In the genomic region with DNA sequence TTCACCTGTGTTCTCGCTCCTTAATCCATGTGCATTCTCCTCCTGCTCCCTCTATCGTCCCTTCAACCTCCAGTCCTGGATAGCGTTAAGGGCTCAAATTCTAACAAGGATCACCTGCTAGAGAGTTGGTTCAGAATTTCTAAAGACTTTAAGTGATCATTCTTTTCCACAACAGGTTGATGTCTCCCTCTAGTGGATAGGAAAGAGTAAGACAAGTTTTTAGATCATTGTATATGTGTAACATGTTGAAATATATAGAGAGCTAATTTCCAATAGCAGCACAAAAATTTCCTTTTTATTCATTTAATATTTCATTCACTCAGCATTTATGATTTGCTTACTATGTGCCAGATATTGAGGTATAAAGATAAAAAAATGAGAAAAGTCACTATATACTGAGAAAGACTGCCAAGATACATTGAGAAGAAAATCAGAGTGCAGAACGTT, we compare ENCODE assay signal across 9 cellular contexts. TPM values are rescaled to one million over a fixed set of nuclear protein-coding genes. Genes with fewer than 3 reads are reported as not detected.
DNase-seq lines count a peak whose midpoint lies in the region; ATAC-seq and TF ChIP-seq lines count a peak whose summit lies in the region.
"Had no signal": no experiment of that assay in that cellular context is flagged by ENCODE, and none has a peak within 500 bp of the region (broad histone marks: within the 10 kb centered on the region; RNA-seq: fewer than 3 reads in every experiment).

No MANE protein-coding gene starts in this region.

- ATAC-seq in esophagus mucosa (peak; percentile 77), natural killer cell (peak; percentile 71 to 81 (median 76)), HG02981 (IDR thresholded peaks at IDR 0.05; ENCODE audit: unreplicated experiment) (no peak), HG02642 (IDR thresholded peaks at IDR 0.05; ENCODE audit: poor library complexity, unreplicated experiment) (no peak)

- no peaks in the 10 kb centered on the region for H3K9me3 Mint-ChIP-seq in natural killer cell
- H3K9me3 Mint-ChIP-seq: stimulated activated naive CD8-positive, alpha-beta T cell treated with anti-CD3 and anti-CD28 coated beads, Interleukin-15, Interleukin-2, amounts not matched to agents 100 ng/mL and 50 ng/mL, for 24 hours had no signal

- peaks cover 8 to 13% of the 10 kb centered on the region in 2 donors for H3K27me3 Mint-ChIP-seq in natural killer cell (ENCODE audit: low read depth in 2 of 2)

- DNase-seq in cardiac muscle cell (ENCODE audit: low read depth in 1 of 2, low spot score in 1 of 2): peak; percentile 72 to 76
- no peak for DNase-seq in cardiac septum (ENCODE audit: low spot score)
- peak; percentile 49 for DNase-seq in NCI-H1092 (lab: John Stamatoyannopoulos, UW)
- DNase-seq in SK-N-DZ (ENCODE audit: low spot score): peak; percentile 62
- DNase-seq in natural killer cell: no peak

- no peaks in the 10 kb centered on the region for H3K36me3 Mint-ChIP-seq in natural killer cell

- H3K27ac ChIP-seq in cardiac muscle cell: no peak overlapping the region

- H3K4me3 ChIP-seq in cardiac muscle cell: no peak overlapping the region

- intact Hi-C loops in cardiac septum (cut with DNase I) (no loop called here), natural killer cell (cut with micrococcal nuclease) (loop anchor here (2.0 to 10.0 kb wide), 3 partner anchors 156 to 919 kb away; no protein-coding TSS in a partner anchor)

- H3K27me3 ChIP-seq in cardiac muscle cell: no peaks in the 10 kb centered on the region

- H3K4me1 Mint-ChIP-seq in natural killer cell: peaks cover 0 to 5% of the 10 kb centered on the region in 2 donors

- no peak overlapping the region for H3K4me3 Mint-ChIP-seq in natural killer cell
- H3K4me3 Mint-ChIP-seq: stimulated activated naive CD8-positive, alpha-beta T cell treated with anti-CD3 and anti-CD28 coated beads, Interleukin-15, Interleukin-2, amounts not matched to agents 100 ng/mL and 50 ng/mL, for 24 hours had no signal

- no peak overlapping the region for H3K27ac Mint-ChIP-seq in natural killer cell
- H3K27ac Mint-ChIP-seq: stimulated activated naive CD8-positive, alpha-beta T cell treated with anti-CD3 and anti-CD28 coated beads, Interleukin-15, Interleukin-2, amounts not matched to agents 100 ng/mL and 50 ng/mL, for 24 hours had no signal

- H3K36me3 ChIP-seq in cardiac muscle cell: no peaks in the 10 kb centered on the region

- no peaks in the 10 kb centered on the region for H3K9me3 ChIP-seq in cardiac muscle cell (ENCODE audit: low read depth)

- H3K4me1 ChIP-seq in cardiac muscle cell (ENCODE audit: low read depth): no peaks in the 10 kb centered on the region

- TF ChIP-seq CTCF in cardiac muscle cell (IDR thresholded peaks at IDR 0.05; ENCODE audit: low read depth, low read length) (peak; percentile 72), natural killer cell (IDR thresholded peaks at IDR 0.05) (peak; percentile 88)

RNA-seq across cellular contexts. Expression of gene ESR2, which starts 9.3 kb away (rescaled TPM):
- total RNA-seq in cardiac muscle cell (0.86 and 1.0 TPM in 2 replicates), cardiac septum (0.38 TPM), esophagus mucosa (0.48 TPM), natural killer cell (under 1 TPM in 1 of 3 donors, not detected in 2; 0.53 TPM)
- polyA plus RNA-seq in cardiac muscle cell: 0.14 and 0.50 TPM in 2 replicates
- polyA plus RNA-seq in SK-N-DZ (2014; cell fraction: cytosol; rRNA removed): 0.64 and 1.3 TPM in 2 replicates
- 0.08 and 0.91 TPM in 2 replicates for polyA plus RNA-seq in SK-N-DZ (2014; cell fraction: nucleus; rRNA removed)

Comparison
In these comparisons a context has a peak if more than half of its experiments do, and no peak if none do; other contexts are left out.
1. DNase-seq: peak in cardiac muscle cell (2 of 2), NCI-H1092 (single experiment) and SK-N-DZ (single experiment); none in cardiac septum (single experiment) and natural killer cell (single experiment).
2. ATAC-seq: peak in esophagus mucosa (single experiment) and natural killer cell (3 of 3); none in HG02981 (single experiment) and HG02642 (single experiment).